ENCODE assay signal across 14 cellular contexts in the genomic region with DNA sequence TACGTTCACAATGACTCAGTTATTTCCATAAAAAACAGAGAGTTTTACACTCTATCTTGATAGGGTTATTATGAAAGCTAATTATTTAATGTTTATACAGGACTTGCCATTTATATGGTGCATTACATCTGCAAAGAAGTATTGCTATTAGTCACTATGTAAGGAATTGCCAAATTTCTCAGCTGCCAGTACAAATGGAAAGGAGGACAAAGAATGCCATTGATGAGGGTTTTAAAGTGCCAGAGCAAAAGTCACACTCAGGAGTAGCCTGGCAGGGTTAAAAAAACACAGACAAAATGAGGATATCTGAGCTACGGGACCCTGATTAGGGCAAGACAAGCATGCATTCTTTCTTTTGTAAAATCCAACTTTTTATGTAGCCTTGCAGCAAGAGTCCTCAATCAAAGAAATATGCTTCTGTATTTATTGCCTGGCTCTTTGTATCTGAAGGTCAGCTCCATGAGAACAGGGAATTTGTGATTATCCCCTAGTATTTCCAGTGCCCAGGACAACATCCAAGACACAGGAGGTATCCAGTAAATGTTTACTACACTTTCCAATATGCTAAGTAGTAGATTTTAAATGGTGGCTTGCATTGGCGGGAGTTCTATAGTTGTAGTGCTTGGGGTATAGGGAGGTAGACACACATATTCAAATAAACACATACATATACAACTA.
A peak's percentile ranks its signal among the peaks of the same experiment; 100 is the strongest.
DNase-seq lines count a peak whose midpoint lies in the region; ATAC-seq, FAIRE-seq and TF ChIP-seq lines count a peak whose summit lies in the region.
"Had no signal": no experiment of that assay in that cellular context is flagged by ENCODE, and none has a peak within 500 bp of the region (broad histone marks: within the 10 kb centered on the region; RNA-seq: fewer than 3 reads in every experiment).

No MANE protein-coding gene starts in this region.

- H3K4me1 Mint-ChIP-seq in nephron progenitor cell = peaks cover 27% of the 10 kb centered on the region
- H3K4me1 Mint-ChIP-seq: activated CD4-positive, alpha-beta T cell treated with anti-CD3 and anti-CD28 coated beads for 36 hours; activated T-helper 17 cell treated with anti-CD3 and anti-CD28 coated beads, Interleukin-2, amount 50 U/mL, for 72 hours had no signal

- H3K4me3 Mint-ChIP-seq in nephron progenitor cell = no peak overlapping the region
- H3K4me3 Mint-ChIP-seq: activated CD4-positive, alpha-beta T cell treated with anti-CD3 and anti-CD28 coated beads for 36 hours; activated T-helper 17 cell treated with anti-CD3 and anti-CD28 coated beads, Interleukin-2, amount 50 U/mL, for 72 hours had no signal

- H3K9me3 Mint-ChIP-seq in nephron progenitor cell = no peaks in the 10 kb centered on the region

- TF ChIP-seq CTCF in D721Med (IDR thresholded peaks at IDR 0.05; ENCODE audit: insufficient read depth, missing control alignments) (no peak), nephron progenitor cell (IDR thresholded peaks at IDR 0.05) (no peak)

- DNase-seq in D721Med (ENCODE audit: insufficient read length, low spot score) (no peak), RPMI7951 (ENCODE audit: low read depth) (peak; percentile 64), nephron progenitor cell (no peak), DMS 273 treated with DMSO at 0.1 percent for 48 hours (lab: John Stamatoyannopoulos, UW) (no peak), retina (no peak)
- no peak for DNase-seq in stimulated activated CD8-positive, alpha-beta memory T cell treated with anti-CD3 and anti-CD28 coated beads, Interleukin-4, amount 100 ng/mL, for 48 hours
- DNase-seq: activated CD4-positive, alpha-beta T cell treated with anti-CD3 and anti-CD28 coated beads for 36 hours; Caco-2; mucosa of descending colon; NCI-H510A treated with DMSO at 0.1 percent for 48 hours had no signal

- peaks cover 17% of the 10 kb centered on the region for H3K36me3 Mint-ChIP-seq in nephron progenitor cell (ENCODE audit: low read depth)

- H3K27me3 Mint-ChIP-seq in nephron progenitor cell (ENCODE audit: low read depth, poor library complexity) = no peaks in the 10 kb centered on the region
- H3K27me3 Mint-ChIP-seq: activated CD4-positive, alpha-beta T cell treated with anti-CD3 and anti-CD28 coated beads for 36 hours; activated T-helper 17 cell treated with anti-CD3 and anti-CD28 coated beads, Interleukin-2, amount 50 U/mL, for 72 hours had no signal

- ATAC-seq in esophagus mucosa (peak; percentile 74), HG02763 (IDR thresholded peaks at IDR 0.05; ENCODE audit: unreplicated experiment) (no peak)
- ATAC-seq: activated CD4-positive, alpha-beta T cell treated with anti-CD3 and anti-CD28 coated beads for 36 hours; activated T-helper 17 cell treated with anti-CD3 and anti-CD28 coated beads, Interleukin-2, amount 50 U/mL, for 72 hours; mucosa of descending colon had no signal

- peak; percentile 66 for FAIRE-seq in D721Med (lab: Jason Lieb, UNC)
- FAIRE-seq: colon had no signal

- H3K27ac Mint-ChIP-seq in nephron progenitor cell = peak overlapping the region; percentile 34
- H3K27ac Mint-ChIP-seq: activated CD4-positive, alpha-beta T cell treated with anti-CD3 and anti-CD28 coated beads for 36 hours; activated T-helper 17 cell treated with anti-CD3 and anti-CD28 coated beads, Interleukin-2, amount 50 U/mL, for 72 hours had no signal
